1 cellular context compared by ENCODE assay signal in the genomic region with DNA sequence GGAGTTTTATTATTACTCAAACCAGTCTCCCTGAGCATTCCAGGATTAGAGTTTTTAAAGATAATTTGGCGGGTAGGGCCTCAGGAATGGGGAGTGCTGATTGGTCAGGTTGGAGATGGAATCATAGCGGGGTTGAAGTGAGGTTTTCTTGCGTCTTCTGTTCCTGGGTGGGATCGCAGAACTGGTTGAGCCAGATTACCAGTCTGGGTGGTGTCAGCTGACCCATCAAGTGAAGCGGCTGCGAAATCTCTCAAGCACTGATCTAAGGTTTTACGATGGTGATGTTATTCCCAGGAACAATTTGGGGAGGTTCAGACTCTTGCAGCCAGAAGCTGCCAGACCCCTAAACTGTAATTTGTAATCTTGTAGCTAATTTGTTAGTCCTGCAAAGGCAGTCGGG.
TF ChIP-seq lines count a peak whose summit lies in the region.

No MANE protein-coding gene starts in this region.

TF ChIP-seq in SK-N-SH treated with all-trans-retinoic acid at 6 μM for 48 hours, 23 proteins besides CTCF, POLR2A, EP300 and RAD21 (continued from another document):
- TF ChIP-seq, protein P1, sequence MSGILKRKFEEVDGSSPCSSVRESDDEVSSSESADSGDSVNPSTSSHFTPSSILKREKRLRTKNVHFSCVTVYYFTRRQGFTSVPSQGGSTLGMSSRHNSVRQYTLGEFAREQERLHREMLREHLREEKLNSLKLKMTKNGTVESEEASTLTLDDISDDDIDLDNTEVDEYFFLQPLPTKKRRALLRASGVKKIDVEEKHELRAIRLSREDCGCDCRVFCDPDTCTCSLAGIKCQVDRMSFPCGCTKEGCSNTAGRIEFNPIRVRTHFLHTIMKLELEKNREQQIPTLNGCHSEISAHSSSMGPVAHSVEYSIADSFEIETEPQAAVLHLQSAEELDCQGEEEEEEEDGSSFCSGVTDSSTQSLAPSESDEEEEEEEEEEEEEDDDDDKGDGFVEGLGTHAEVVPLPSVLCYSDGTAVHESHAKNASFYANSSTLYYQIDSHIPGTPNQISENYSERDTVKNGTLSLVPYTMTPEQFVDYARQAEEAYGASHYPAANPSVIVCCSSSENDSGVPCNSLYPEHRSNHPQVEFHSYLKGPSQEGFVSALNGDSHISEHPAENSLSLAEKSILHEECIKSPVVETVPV (CRISPR knock-in tag; IDR thresholded peaks at IDR 0.05): no peak
- TF ChIP-seq BACH2 (CRISPR knock-in tag; IDR thresholded peaks at IDR 0.05; ENCODE audit: borderline replicate concordance) (no peak), ZNF70 (CRISPR knock-in tag; IDR thresholded peaks at IDR 0.05) (no peak)
